ENCODE assay signal across 8 cellular contexts in genomic region chr16:66357523-66357928, GRCh38. TPM values are rescaled to one million over a fixed set of nuclear protein-coding genes. Genes with fewer than 3 reads are reported as not detected.
A peak's percentile ranks its signal among the peaks of the same experiment; 100 is the strongest.
DNase-seq lines count a peak whose midpoint lies in the region; ATAC-seq, FAIRE-seq and TF ChIP-seq lines count a peak whose summit lies in the region.

No MANE protein-coding gene starts in this region.

- peak; percentile 39 for ATAC-seq in activated CD4-positive, alpha-beta T cell treated with anti-CD3 and anti-CD28 coated beads for 36 hours
- no peak for ATAC-seq in GM21723 (IDR thresholded peaks at IDR 0.05; ENCODE audit: unreplicated experiment)

- H3K27ac Mint-ChIP-seq in activated CD4-positive, alpha-beta T cell treated with anti-CD3 and anti-CD28 coated beads for 36 hours, result no peak overlapping the region

- no peaks in the 10 kb centered on the region for H3K36me3 Mint-ChIP-seq in activated CD4-positive, alpha-beta T cell treated with anti-CD3 and anti-CD28 coated beads for 36 hours (ENCODE audit: low read depth)

- H3K4me1 ChIP-seq in H1 (replicated peaks in 1 of 4; ENCODE audit: control insufficient read depth in 3 of 4, insufficient read depth in 4 of 4, low read length in 3 of 4) (peaks cover 0 to 8% (median 1%) of the 10 kb centered on the region in 4 experiments; a peak in 3 of 7 replicates), mesendoderm (ENCODE audit: control insufficient read depth, low read depth, low read length) (no peaks in the 10 kb centered on the region)

- no peak overlapping the region for H4K91ac ChIP-seq in H1 (replicated peaks; ENCODE audit: insufficient read length, low read length)

- H2BK15ac ChIP-seq in H1 (ENCODE audit: low read length) (no peak overlapping the region), mesendoderm (replicated peaks; ENCODE audit: low read depth) (no peak overlapping the region)

- H3K56ac ChIP-seq in H1 (replicated peaks; ENCODE audit: insufficient read length, low read depth, low read length) (no peak overlapping the region), mesendoderm (ENCODE audit: low read length) (no peak overlapping the region)

- H3K27me3 ChIP-seq in H1 (replicated peaks in 1 of 4; ENCODE audit: control insufficient read depth in 3 of 4, extremely low read depth in 1 of 4, insufficient read depth in 3 of 4, low read length in 3 of 4), result peaks cover 0 to 3% (median 0%) of the 10 kb centered on the region in 4 experiments; a peak in 1 of 7 replicates
- no peaks in the 10 kb centered on the region for H3K27me3 ChIP-seq in mesendoderm (ENCODE audit: insufficient read depth, low read length, poor library complexity)

- no peaks in the 10 kb centered on the region for H3K9me3 ChIP-seq in H1 (ENCODE audit: insufficient read depth in 2 of 2, low read depth in 1 of 2, low read length in 1 of 2)

- H3K79me2 ChIP-seq in H1 (ENCODE audit: control insufficient read depth in 1 of 2, insufficient read depth in 2 of 2, low read length in 2 of 2), result no peaks in the 10 kb centered on the region
- no peaks in the 10 kb centered on the region for H3K79me2 ChIP-seq in mesendoderm (ENCODE audit: control insufficient read depth, insufficient read depth, low read length)

- H3K9me3 Mint-ChIP-seq in activated CD4-positive, alpha-beta T cell treated with anti-CD3 and anti-CD28 coated beads for 36 hours (ENCODE audit: low read depth), result no peaks in the 10 kb centered on the region

- H4K8ac ChIP-seq in H1 (ENCODE audit: extremely low read depth, insufficient read depth, low read length) (no peak overlapping the region), mesendoderm (ENCODE audit: low read depth, low read length) (no peak overlapping the region)

- TF ChIP-seq RAD21 in Ishikawa (IDR thresholded peaks at IDR 0.05; ENCODE audit: low read depth) (peak; percentile 66), H1 (IDR thresholded peaks at IDR 0.05 in 1 of 2, conservative IDR thresholded peaks at IDR 0.05 in 1 of 2; ENCODE audit: low read depth in 2 of 2, low read length in 2 of 2) (peak; percentile 44 to 56)

- H2AK5ac ChIP-seq in H1 (ENCODE audit: low read depth, low read length) (no peak overlapping the region), mesendoderm (ENCODE audit: low read length) (no peak overlapping the region)

- DNase-seq in activated CD4-positive, alpha-beta T cell treated with anti-CD3 and anti-CD28 coated beads for 36 hours, result peak; percentile 42
- DNase-seq in activated CD4-positive, alpha-beta T cell treated with anti-CD3 and anti-CD28 coated beads for 1 hour, result no peak
- DNase-seq in SHP77 treated with DMSO at 0.1 percent for 48 hours (lab: John Stamatoyannopoulos, UW) (peak; percentile 56), H1 (ENCODE audit: low read depth in 1 of 2, low spot score in 2 of 2) (peak in 1 of 2 experiments; percentile 27), mesendoderm (peak; percentile 85), posterior vena cava (ENCODE audit: low spot score) (no peak)

- POLR2A ChIA-PET in activated CD4-positive, alpha-beta T cell treated with anti-CD3 and anti-CD28 coated beads for 36 hours (lab: Charles Lee), result no interaction called here
- POLR2A ChIA-PET in H1 (lab: Charles Lee; ENCODE audit: partially characterized antibody), result interaction anchor here (0.7 kb wide), 1 partner anchor 64 kb away, joined by 5 read pairs; no protein-coding TSS in a partner anchor

- intact Hi-C loops in activated CD4-positive, alpha-beta T cell treated with anti-CD3 and anti-CD28 coated beads for 36 hours (cut with DNase I, micrococcal nuclease), result loop anchor here in 1 of 2 experiments (1.0 kb wide), 1 partner anchor 126 kb away; no protein-coding TSS in a partner anchor
- intact Hi-C loops in posterior vena cava (cut with DNase I), result loop anchor here in 1 of 2 donors (10.0 kb wide), 1 partner anchor 57 kb away; no protein-coding TSS in a partner anchor

- H3K9ac ChIP-seq in H1 (replicated peaks in 1 of 4; ENCODE audit: extremely low read depth in 1 of 4, low read depth in 3 of 4, low read length in 3 of 4) (no peak overlapping the region), mesendoderm (ENCODE audit: low read length) (no peak overlapping the region)

- H3K18ac ChIP-seq in H1 (ENCODE audit: extremely low read depth, low read length) (no peak overlapping the region), mesendoderm (ENCODE audit: low read length) (no peak overlapping the region)

- peak; percentile 92 for FAIRE-seq in H1 (lab: Jason Lieb, UNC)

- no peak for TF ChIP-seq POLR2A in H1 (IDR thresholded peaks at IDR 0.05; ENCODE audit: control extremely low read depth in 1 of 2, low read depth in 2 of 2, low read length in 2 of 2)

- no peak overlapping the region for H2BK12ac ChIP-seq in H1 (ENCODE audit: low read depth, low read length)

- peaks cover 31% of the 10 kb centered on the region for H3K27me3 Mint-ChIP-seq in activated CD4-positive, alpha-beta T cell treated with anti-CD3 and anti-CD28 coated beads for 36 hours

- H2BK5ac ChIP-seq in H1 (ENCODE audit: low read depth, low read length) (no peak overlapping the region), mesendoderm (ENCODE audit: low read length) (no peak overlapping the region)

- peak overlapping the region; percentile 74; the same call in 1 of the 2 replicates for H2AFZ ChIP-seq in H1 (ENCODE audit: low read length)

- no peak overlapping the region for H3K23ac ChIP-seq in H1 (ENCODE audit: insufficient read length)
- H3K23ac ChIP-seq in mesendoderm (ENCODE audit: low read length), result no peak overlapping the region

- H3K4ac ChIP-seq in H1 (replicated peaks; ENCODE audit: insufficient read length, low read depth, low read length) (no peak overlapping the region), mesendoderm (ENCODE audit: low read depth, low read length) (no peak overlapping the region)

- H2BK120ac ChIP-seq in H1 (replicated peaks; ENCODE audit: low read depth, low read length), result no peak overlapping the region
- no peak overlapping the region for H2BK120ac ChIP-seq in mesendoderm (ENCODE audit: low read depth, low read length)

- no peak overlapping the region for H3K14ac ChIP-seq in H1 (ENCODE audit: insufficient read length)

- H4K20me1 ChIP-seq in H1 (replicated peaks in 1 of 2; ENCODE audit: control insufficient read depth in 1 of 2, insufficient read depth in 2 of 2, low read length in 2 of 2), result no peaks in the 10 kb centered on the region

- TF ChIP-seq EP300 in Ishikawa (IDR thresholded peaks at IDR 0.05; ENCODE audit: borderline replicate concordance), result no peak
- TF ChIP-seq EP300 in H1 (IDR thresholded peaks at IDR 0.05; ENCODE audit: borderline replicate concordance in 1 of 2, low read depth in 2 of 2, low read length in 2 of 2), result no peak

- H3K79me1 ChIP-seq in H1 (ENCODE audit: low read depth, low read length), result no peaks in the 10 kb centered on the region
- no peaks in the 10 kb centered on the region for H3K79me1 ChIP-seq in mesendoderm (ENCODE audit: low read length)

- no peak overlapping the region for H3K4me3 Mint-ChIP-seq in activated CD4-positive, alpha-beta T cell treated with anti-CD3 and anti-CD28 coated beads for 36 hours

- no peak overlapping the region for H3K27ac ChIP-seq in H1 (ENCODE audit: low read depth, low read length)
- no peak overlapping the region for H3K27ac ChIP-seq in mesendoderm (ENCODE audit: low read depth, low read length)

- H3K4me3 ChIP-seq in H1 (ENCODE audit: extremely low read depth in 1 of 4, insufficient read depth in 2 of 4, low read depth in 3 of 4, low read length in 4 of 4) (no peak overlapping the region), mesendoderm (ENCODE audit: low read length) (no peak overlapping the region)

- peaks cover 3% of the 10 kb centered on the region for H3K4me1 Mint-ChIP-seq in activated CD4-positive, alpha-beta T cell treated with anti-CD3 and anti-CD28 coated beads for 36 hours

- WGBS in H1 (ENCODE audit: extremely low coverage in 1 of 2, insufficient coverage in 1 of 2, insufficient read length in 1 of 2, insufficient replicate concordance in 2 of 2, low coverage in 1 of 2, low lambda C conversion rate in 2 of 2, missing lambda C conversion rate in 1 of 2), 2 experiments, result 19% methylated on average over 5 of the region's 5 CpGs; no CpG with 5 or more reads in 1 of the 2 experiments
- WGBS in mesendoderm (ENCODE audit: extremely low coverage, insufficient coverage, low lambda C conversion rate), result no CpG with 5 or more reads among the region's 5 CpGs

- H2BK20ac ChIP-seq in H1 (ENCODE audit: low read length), result no peak overlapping the region

- H3K36me3 ChIP-seq in H1 (ENCODE audit: control insufficient read depth in 2 of 4, insufficient read depth in 4 of 4, low read length in 3 of 4) (no peaks in the 10 kb centered on the region), mesendoderm (ENCODE audit: control insufficient read depth, insufficient read depth, low read length) (no peaks in the 10 kb centered on the region)

- H4K5ac ChIP-seq in H1 (ENCODE audit: insufficient read length, low read depth, low read length), result no peak overlapping the region
- no peak overlapping the region for H4K5ac ChIP-seq in mesendoderm (ENCODE audit: low read length)

- no peaks in the 10 kb centered on the region for H3K23me2 ChIP-seq in H1 (ENCODE audit: low read depth, low read length)

- CTCF ChIA-PET in activated CD4-positive, alpha-beta T cell treated with anti-CD3 and anti-CD28 coated beads for 36 hours (lab: Charles Lee), result interaction anchor here (0.6 to 3.8 kb wide), 20 partner anchors 8 to 1025 kb away, joined by 3 to 15 read pairs (median 3); no protein-coding TSS in a partner anchor
- CTCF ChIA-PET in H1 (lab: Charles Lee; ENCODE audit: partially characterized antibody), result interaction anchor here (0.7 to 10.0 kb wide), 34 partner anchors 9 to 223 kb away, joined by 3 to 193 read pairs (median 4); partner anchors contain the start of gene CDH5

- H3K4me2 ChIP-seq in H1 (ENCODE audit: insufficient read depth in 1 of 2, low read depth in 2 of 2, low read length in 2 of 2) (no peak overlapping the region), mesendoderm (ENCODE audit: low read length) (no peak overlapping the region)

- peak; percentile 42 to 76 (median 72) for TF ChIP-seq CTCF in H1 (IDR thresholded peaks at IDR 0.05; ENCODE audit: control extremely low read depth in 1 of 3, insufficient read depth in 1 of 3, low read depth in 1 of 3, low read length in 3 of 3)

TF ChIP-seq in H1, 55 proteins besides CTCF, POLR2A, EP300 and RAD21 (continues in another document):
- no peak for TF ChIP-seq EZH2 (IDR thresholded peaks at IDR 0.05; ENCODE audit: low read depth, low read length, severe bottlenecking)

RNA-seq across cellular contexts. Expression of gene CDH5, which starts 9.0 kb away (rescaled TPM):
- total RNA-seq in activated CD4-positive, alpha-beta T cell treated with anti-CD3 and anti-CD28 coated beads for 36 hours, result not detected
- total RNA-seq in H1 (2021; fragmentation: NEBNext Ultra II Directional; extraction: Animal tissue kit (Norgen Biotek cat#: 25700)), result 0.32 and 0.59 TPM in 2 replicates
- 0.20 and 0.32 TPM in 2 replicates for polyA plus RNA-seq in H1 (2011; rRNA removed)
- 0.23 TPM for polyA plus RNA-seq in H1 (2011; cell fraction: cytosol; rRNA removed)
- polyA plus RNA-seq in H1 (2011; cell fraction: nucleus; rRNA removed), result 0.50 TPM
- polyA plus RNA-seq in H1 (2012, experiment 1 of 2), result 0.18 to 0.35 TPM (median 0.30 TPM) in 4 replicates
- polyA plus RNA-seq in H1 (2012, experiment 2 of 2), result 0.16 TPM
- polyA plus RNA-seq in H1 (2013, experiment 1 of 2), result 0.97 TPM
- polyA plus RNA-seq in H1 (2013, experiment 2 of 2), result 0.88 TPM
- 0.27 and 0.69 TPM in 2 replicates for polyA minus RNA-seq in H1 (2011; rRNA and poly(A)+ RNA removed)
- polyA minus RNA-seq in H1 (2011; cell fraction: cytosol; rRNA and poly(A)+ RNA removed), result not detected
- polyA minus RNA-seq in H1 (2011; cell fraction: nucleus; rRNA and poly(A)+ RNA removed), result not detected
- polyA plus RNA-seq in mesendoderm (2013, experiment 1 of 2), result 0.06 TPM
- polyA plus RNA-seq in mesendoderm (2013, experiment 2 of 2), result 0.07 TPM
- total RNA-seq in posterior vena cava, result 10 to 100 TPM; 43.1 to 50.2 TPM

Comparison
In these comparisons a context has a peak if more than half of its experiments do, and no peak if none do; other contexts are left out.
1. DNase-seq: peak in activated CD4-positive, alpha-beta T cell treated with anti-CD3 and anti-CD28 coated beads for 36 hours (single experiment), SHP77 treated with DMSO at 0.1 percent for 48 hours (single experiment) and mesendoderm (single experiment); none in activated CD4-positive, alpha-beta T cell treated with anti-CD3 and anti-CD28 coated beads for 1 hour (single experiment) and posterior vena cava (single experiment).
2. RNA of gene CDH5, which starts 9.0 kb away (total RNA-seq): 43.1 to 50.2 TPM in posterior vena cava; 0.32 to 0.59 TPM in H1 and not detected in activated CD4-positive, alpha-beta T cell treated with anti-CD3 and anti-CD28 coated beads for 36 hours; every median in the first group is over 10 times any median in the second.